In the genomic region with DNA sequence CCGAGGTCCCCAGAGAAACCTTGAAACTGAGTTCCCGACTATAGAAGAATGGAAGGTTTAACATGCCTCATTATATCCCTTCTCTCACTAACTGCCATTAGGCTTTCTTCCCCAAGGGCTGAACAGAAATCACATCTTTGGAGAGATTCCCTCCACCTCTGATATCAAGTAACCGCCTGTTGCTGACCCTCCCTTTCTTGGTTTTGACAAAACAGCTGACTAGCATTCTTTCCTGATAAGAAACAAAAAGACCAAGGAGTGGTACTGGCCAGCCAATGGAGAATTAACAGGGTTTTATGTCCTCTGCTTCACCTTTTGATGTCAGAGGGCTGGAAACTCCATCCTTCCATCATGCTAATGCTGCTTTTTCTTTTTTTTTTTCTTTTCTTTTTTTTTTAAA, we compare ENCODE assay signal across 26 cellular contexts.
"Had no signal": no experiment of that assay in that cellular context is flagged by ENCODE, and none has a peak within 500 bp of the region (broad histone marks: within the 10 kb centered on the region; RNA-seq: fewer than 3 reads in every experiment).

No MANE protein-coding gene starts in this region.

- H3K4me2 ChIP-seq: neural progenitor cell had no signal

- H3K9me3 ChIP-seq: pancreas, prostate gland, right lobe of liver, thoracic aorta, thyroid gland, vagina had no signal

- H3K27ac ChIP-seq: neural progenitor cell, pancreas, prostate gland, right atrium auricular region, right lobe of liver, sigmoid colon, stomach, thoracic aorta, thyroid gland, tibial nerve, upper lobe of left lung, vagina had no signal

- H2AFZ ChIP-seq: neural progenitor cell had no signal

- H3K9ac ChIP-seq: neural progenitor cell had no signal

- ATAC-seq: naive thymus-derived CD4-positive, alpha-beta T cell; natural killer cell; pancreas; right lobe of liver; stimulated activated effector memory CD8-positive, alpha-beta T cell treated with anti-CD3 and anti-CD28 coated beads, Interleukin-12 subunit alpha, Interleukin-12 subunit beta, amount 100 ng/mL, for 72 hours; stimulated activated naive B cell treated with anti-CD40 and anti-IgM and Interleukin-4, amounts not matched to agents 10 μg/mL and 1 μg/mL and 100 μg/mL, for 72 hours had no signal

- DNase-seq: naive thymus-derived CD4-positive, alpha-beta T cell; natural killer cell; occipital lobe; pancreas; retina; right lobe of liver; sigmoid colon; small intestine; stimulated activated CD4-positive, alpha-beta T cell treated with anti-CD3 and anti-CD28 coated beads, Interleukin-15, amount 100 ng/mL, for 24 hours; stimulated activated CD4-positive, alpha-beta T cell treated with anti-CD3 and anti-CD28 coated beads, Interleukin-2, amount 100 ng/mL, for 24 hours; stimulated activated CD4-positive, alpha-beta T cell treated with anti-CD3 and anti-CD28 coated beads, Interleukin-2, amount 100 ng/mL, for 48 hours; stimulated activated CD4-positive, alpha-beta T cell treated with anti-CD3 and anti-CD28 coated beads, Interleukin-4, amount 100 ng/mL, for 24 hours; stimulated activated naive B cell treated with anti-CD40 and anti-IgM and Interleukin-4, amounts not matched to agents 10 μg/mL and 1 μg/mL and 100 μg/mL, for 72 hours; stimulated activated naive CD4-positive, alpha-beta T cell treated with Interleukin-2 at 50 U/mL for 16 hours; stomach; thyroid gland; trophoblast cell; upper lobe of left lung had no signal

- H3K27me3 ChIP-seq: neural progenitor cell, pancreas, right atrium auricular region, sigmoid colon, stomach, thyroid gland, tibial nerve, upper lobe of left lung, vagina had no signal

- FAIRE-seq: pancreas, small intestine, urothelium cell line had no signal

- H3K4me3 ChIP-seq: neural progenitor cell, pancreas, prostate gland, right atrium auricular region, right lobe of liver, sigmoid colon, stomach, thoracic aorta, thyroid gland, tibial nerve, upper lobe of left lung, vagina had no signal

- H3K4me1 ChIP-seq: neural progenitor cell, pancreas, prostate gland, right atrium auricular region, right lobe of liver, sigmoid colon, stomach, thyroid gland, tibial nerve, upper lobe of left lung, vagina had no signal

- H3K36me3 ChIP-seq: neural progenitor cell, pancreas, prostate gland, right atrium auricular region, right lobe of liver, sigmoid colon, stomach, thoracic aorta, thyroid gland, tibial nerve, upper lobe of left lung, vagina had no signal
